15 cellular contexts compared by ENCODE assay signal in genomic region chr10:30420266-30420665, GRCh38. TPM values are rescaled to one million over a fixed set of nuclear protein-coding genes. Genes with fewer than 3 reads are reported as not detected.
DNase-seq lines count a peak whose midpoint lies in the region; ATAC-seq and TF ChIP-seq lines count a peak whose summit lies in the region.
"Had no signal": no experiment of that assay in that cellular context is flagged by ENCODE, and none has a peak within 500 bp of the region (broad histone marks: within the 10 kb centered on the region; RNA-seq: fewer than 3 reads in every experiment).

No MANE protein-coding gene starts in this region.

- TF ChIP-seq EP300 in esophagus muscularis mucosa (IDR thresholded peaks at IDR 0.05), result no peak

- H3K4me1 ChIP-seq in DOHH2 (ENCODE audit: control insufficient read depth, low read length) (peaks cover 68% of the 10 kb centered on the region), esophagus muscularis mucosa (peaks cover 16 to 20% (median 17%) of the 10 kb centered on the region in 4 donors), HAP-1 (peaks cover 22% of the 10 kb centered on the region)

- 100% methylated on average over 2 of the region's 2 CpGs for WGBS in esophagus muscularis mucosa

- peak overlapping the region; percentile 19; the same call in 1 of the 2 replicates for H3K4me2 ChIP-seq in DOHH2 (ENCODE audit: low read length)

- no peak overlapping the region for H3K4me3 ChIP-seq in DOHH2 (ENCODE audit: low read length)
- no peak overlapping the region for H3K4me3 ChIP-seq in esophagus muscularis mucosa
- H3K4me3 ChIP-seq in HAP-1, result no peak overlapping the region

- H3K27me3 ChIP-seq in DOHH2 (ENCODE audit: control insufficient read depth, low read length) (no peaks in the 10 kb centered on the region), esophagus muscularis mucosa (no peaks in the 10 kb centered on the region), HAP-1 (ENCODE audit: low read depth) (no peaks in the 10 kb centered on the region)

- H4K20me1 ChIP-seq in DOHH2 (ENCODE audit: control insufficient read depth, insufficient read depth, low read depth, low read length), result no peaks in the 10 kb centered on the region

- H3K36me3 ChIP-seq in DOHH2 (ENCODE audit: control insufficient read depth, low read length) (no peaks in the 10 kb centered on the region), esophagus muscularis mucosa (no peaks in the 10 kb centered on the region), HAP-1 (replicated peaks) (no peaks in the 10 kb centered on the region)

- no peak for TF ChIP-seq POLR2A in esophagus muscularis mucosa (IDR thresholded peaks at IDR 0.05; ENCODE audit: low read depth)

- H3K27ac ChIP-seq in DOHH2 (ENCODE audit: low read depth, low read length), result no peak overlapping the region
- no peak overlapping the region for H3K27ac ChIP-seq in esophagus muscularis mucosa (replicated peaks in 1 of 4)

- no peak for TF ChIP-seq CTCF in DOHH2 (IDR thresholded peaks at IDR 0.05; ENCODE audit: low read depth, low read length, poor library complexity, severe bottlenecking)
- TF ChIP-seq CTCF in esophagus muscularis mucosa (IDR thresholded peaks at IDR 0.05), result no peak

- H3K79me2 ChIP-seq in DOHH2 (ENCODE audit: control insufficient read depth, low read length), result no peaks in the 10 kb centered on the region

- peak; percentile 62 for ATAC-seq in GM19372 (IDR thresholded peaks at IDR 0.05; ENCODE audit: low read depth, unreplicated experiment)
- ATAC-seq in HG02840 (IDR thresholded peaks at IDR 0.05; ENCODE audit: low FRiP score, unreplicated experiment), result peak; percentile 67
- ATAC-seq in HG03520 (IDR thresholded peaks at IDR 0.05; ENCODE audit: unreplicated experiment), result peak; percentile 55
- ATAC-seq: activated T-helper 17 cell treated with anti-CD3 and anti-CD28 coated beads, Interleukin-2, amount 50 U/mL, for 72 hours had no signal

- peaks cover 5% of the 10 kb centered on the region for H3F3A ChIP-seq in DOHH2 (ENCODE audit: control insufficient read depth, insufficient read depth)

- in situ Hi-C loops in HAP-1 (cut with MboI; ENCODE audit: low sequenced_read_pairs), result no loop called here

- no peak for DNase-seq in esophagus muscularis mucosa (ENCODE audit: extremely low spot score)
- DNase-seq in DMS53 (lab: John Stamatoyannopoulos, UW), result no peak
- DNase-seq in NCI-H526 treated with DMSO at 0.1 percent for 48 hours (lab: John Stamatoyannopoulos, UW), result no peak
- DNase-seq in HAP-1 (ENCODE audit: low spot score in 2 of 2), result no peak
- DNase-seq: activated CD4-positive, CD25-positive, alpha-beta regulatory T cell; caudate nucleus; GDM1; NCI-H2171 treated with DMSO at 0.1 percent for 48 hours; SHP77; small intestine had no signal

- no peaks in the 10 kb centered on the region for H3K9me2 ChIP-seq in DOHH2 (replicated peaks; ENCODE audit: control insufficient read depth, low read length)

- intact Hi-C loops in esophagus muscularis mucosa (cut with DNase I), result no loop called here

- H3K9me3 ChIP-seq in DOHH2 (ENCODE audit: control insufficient read depth, insufficient read depth, low read length), result no peaks in the 10 kb centered on the region
- no peaks in the 10 kb centered on the region for H3K9me3 ChIP-seq in esophagus muscularis mucosa
- no peaks in the 10 kb centered on the region for H3K9me3 ChIP-seq in HAP-1

RNA-seq across cellular contexts. Expression of gene MAP3K8, which starts 13.7 kb away (rescaled TPM):
- 10 to 100 TPM; 18.7 to 74.2 (median 24.1) TPM for total RNA-seq in esophagus muscularis mucosa
